7 cellular contexts compared by ENCODE assay signal in the genomic region with DNA sequence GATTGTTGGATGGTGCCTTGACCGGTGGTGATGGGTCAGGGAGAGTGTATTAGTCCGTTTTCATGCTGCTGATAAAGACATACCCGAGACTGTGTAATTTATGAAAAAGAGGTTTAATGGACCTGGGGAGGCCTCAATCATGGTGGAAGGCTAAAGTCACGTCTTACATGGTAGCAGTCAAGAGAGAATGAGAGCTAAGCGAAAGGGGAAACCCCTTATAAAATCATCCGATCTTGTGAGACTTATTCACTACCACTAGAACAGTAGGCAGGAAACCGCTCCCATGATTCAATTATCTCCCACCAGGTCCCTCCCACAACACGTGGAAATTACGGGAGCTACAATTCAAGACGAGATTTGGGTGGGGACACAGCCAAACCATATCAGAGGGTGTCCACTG.
DNase-seq lines count a peak whose midpoint lies in the region; ATAC-seq and TF ChIP-seq lines count a peak whose summit lies in the region.
"Not testable (repeated sequence)": the region's sequence is repeated elsewhere in the genome, so short reads cannot be mapped to it uniquely, and the experiment has no call there.

No MANE protein-coding gene starts in this region.

- peak overlapping the region; percentile 39 for H2BK120ac ChIP-seq in trophoblast cell (ENCODE audit: insufficient read depth, low read length, poor library complexity)

- H3K9me3 ChIP-seq in BLaER1 treated with 17β-estradiol and CSF1 and Interleukin-3, amounts not matched to agents 10 nM and 100 nM (replicated peaks in 1 of 11): peaks cover 0 to 10% (median 0%) of the 10 kb centered on the region in 11 experiments; a peak in 3 of 22 replicates
- H3K9me3 ChIP-seq in mesodermal cell (ENCODE audit: control insufficient read depth, low read length); trophoblast cell (ENCODE audit: insufficient read depth, low read depth, low read length): not testable (repeated sequence)

- DNase-seq in T-cell; activated CD8-positive, alpha-beta T cell treated with anti-CD3 and anti-CD28 coated beads for 36 hours; central memory CD8-positive, alpha-beta T cell (ENCODE audit: low spot score in 2 of 2); trophoblast cell: not testable (repeated sequence)

- peak overlapping the region; percentile 59 for H4K8ac ChIP-seq in trophoblast cell (ENCODE audit: low read depth, low read length)

- H3K4ac ChIP-seq in trophoblast cell (ENCODE audit: low read depth, low read length): not testable (repeated sequence)

- peaks cover 0 to 99% (median 26%) of the 10 kb centered on the region in 11 experiments; a peak in 13 of 22 replicates for H3K36me3 ChIP-seq in BLaER1 treated with 17β-estradiol and CSF1 and Interleukin-3, amounts not matched to agents 10 nM and 100 nM
- H3K36me3 ChIP-seq in mesodermal cell (ENCODE audit: control insufficient read depth, insufficient read depth, low read length); trophoblast cell (ENCODE audit: control insufficient read depth in 1 of 2, insufficient read depth in 2 of 2, low read length in 2 of 2): not testable (repeated sequence)

- H3K79me2 ChIP-seq in trophoblast cell (ENCODE audit: control insufficient read depth, insufficient read depth, low read length, poor library complexity): not testable (repeated sequence)

- H3K4me3 ChIP-seq in BLaER1 treated with 17β-estradiol and CSF1 and Interleukin-3, amounts not matched to agents 10 nM and 100 nM; mesodermal cell (ENCODE audit: extremely low read depth, insufficient read depth, low read length, poor library complexity, severe bottlenecking); trophoblast cell (ENCODE audit: low read depth, low read length): not testable (repeated sequence)

- peak overlapping the region in 1 of 3 donors; percentile 60 for H3K4me3 Mint-ChIP-seq in T-cell
- H3K4me3 Mint-ChIP-seq in activated CD8-positive, alpha-beta T cell treated with anti-CD3 and anti-CD28 coated beads for 36 hours; central memory CD8-positive, alpha-beta T cell: not testable (repeated sequence)
- peak overlapping the region; percentile 66 for H3K4me3 Mint-ChIP-seq in activated naive CD4-positive, alpha-beta T cell treated with anti-CD3 and anti-CD28 coated beads, Interleukin-2, amount 50 U/mL, for 24 hours

- not testable (repeated sequence) for H3K27me3 ChIP-seq in BLaER1 treated with 17β-estradiol and CSF1 and Interleukin-3, amounts not matched to agents 10 nM and 100 nM; trophoblast cell (ENCODE audit: insufficient read depth, low read length)

- peak overlapping the region; percentile 72 for H2BK12ac ChIP-seq in trophoblast cell (ENCODE audit: low read length)

- peaks cover 10 to 45% (median 21%) of the 10 kb centered on the region in 10 experiments; a peak in 19 of 20 replicates for H3K4me1 ChIP-seq in BLaER1 treated with 17β-estradiol and CSF1 and Interleukin-3, amounts not matched to agents 10 nM and 100 nM
- H3K4me1 ChIP-seq in mesodermal cell (ENCODE audit: control insufficient read depth, insufficient read depth, low read length, poor library complexity, severe bottlenecking): peaks cover 21% of the 10 kb centered on the region
- peaks cover 8 to 13% of the 10 kb centered on the region in 2 experiments for H3K4me1 ChIP-seq in trophoblast cell (ENCODE audit: control insufficient read depth in 1 of 2, insufficient read depth in 2 of 2, low read length in 2 of 2)

- intact Hi-C loops in activated CD8-positive, alpha-beta T cell treated with anti-CD3 and anti-CD28 coated beads for 36 hours (cut with micrococcal nuclease): not testable (repeated sequence)

- peak overlapping the region; percentile 63 for H4K91ac ChIP-seq in trophoblast cell (ENCODE audit: low read depth, low read length)

- not testable (repeated sequence) for H2AK5ac ChIP-seq in trophoblast cell (ENCODE audit: low read length)

- peak overlapping the region; percentile 75 for H3K14ac ChIP-seq in trophoblast cell (ENCODE audit: low read length)

- H3K27me3 Mint-ChIP-seq in T-cell; activated CD8-positive, alpha-beta T cell treated with anti-CD3 and anti-CD28 coated beads for 36 hours; activated naive CD4-positive, alpha-beta T cell treated with anti-CD3 and anti-CD28 coated beads, Interleukin-2, amount 50 U/mL, for 24 hours; central memory CD8-positive, alpha-beta T cell: not testable (repeated sequence)

- peak overlapping the region in 9 of 11 experiments; percentile 32 to 57 (median 52); a peak in 17 of 22 replicates for H3K4me2 ChIP-seq in BLaER1 treated with 17β-estradiol and CSF1 and Interleukin-3, amounts not matched to agents 10 nM and 100 nM
- H3K4me2 ChIP-seq in trophoblast cell (ENCODE audit: low read length): not testable (repeated sequence)

- not testable (repeated sequence) for H3K27ac ChIP-seq in BLaER1 treated with 17β-estradiol and CSF1 and Interleukin-3, amounts not matched to agents 10 nM and 100 nM
- peak overlapping the region; percentile 91 for H3K27ac ChIP-seq in mesodermal cell (ENCODE audit: low read depth, low read length, severe bottlenecking)
- H3K27ac ChIP-seq in trophoblast cell (ENCODE audit: low read depth, low read length): peak overlapping the region; percentile 77

- not testable (repeated sequence) for H3K9me3 Mint-ChIP-seq in T-cell; activated CD8-positive, alpha-beta T cell treated with anti-CD3 and anti-CD28 coated beads for 36 hours; activated naive CD4-positive, alpha-beta T cell treated with anti-CD3 and anti-CD28 coated beads, Interleukin-2, amount 50 U/mL, for 24 hours; central memory CD8-positive, alpha-beta T cell

- H3K23ac ChIP-seq in trophoblast cell (ENCODE audit: low read length): not testable (repeated sequence)

- H3K79me1 ChIP-seq in trophoblast cell (ENCODE audit: low read length): not testable (repeated sequence)

- not testable (repeated sequence) for H3K9ac ChIP-seq in BLaER1 treated with 17β-estradiol and CSF1 and Interleukin-3, amounts not matched to agents 10 nM and 100 nM; trophoblast cell (ENCODE audit: low read length)

- H3K4me1 Mint-ChIP-seq in T-cell: peaks cover 48 to 52% (median 50%) of the 10 kb centered on the region in 3 donors
- peaks cover 48% of the 10 kb centered on the region for H3K4me1 Mint-ChIP-seq in activated CD8-positive, alpha-beta T cell treated with anti-CD3 and anti-CD28 coated beads for 36 hours (ENCODE audit: low read depth)
- H3K4me1 Mint-ChIP-seq in activated naive CD4-positive, alpha-beta T cell treated with anti-CD3 and anti-CD28 coated beads, Interleukin-2, amount 50 U/mL, for 24 hours: peaks cover 43% of the 10 kb centered on the region
- H3K4me1 Mint-ChIP-seq in central memory CD8-positive, alpha-beta T cell: peaks cover 51% of the 10 kb centered on the region

- POLR2A ChIA-PET in T-cell (lab: Charles Lee): not testable (repeated sequence)
- POLR2A ChIA-PET in activated CD8-positive, alpha-beta T cell treated with anti-CD3 and anti-CD28 coated beads for 36 hours (lab: Charles Lee): interaction anchor here (1.7 kb wide), 1 partner anchor 37 kb away, joined by 8 read pairs; no protein-coding TSS in a partner anchor

- not testable (repeated sequence) for TF ChIP-seq CTCF in activated CD8-positive, alpha-beta T cell treated with anti-CD3 and anti-CD28 coated beads for 36 hours (IDR thresholded peaks at IDR 0.05)

- CTCF ChIA-PET in T-cell (lab: Charles Lee): not testable (repeated sequence)
- CTCF ChIA-PET in activated CD8-positive, alpha-beta T cell treated with anti-CD3 and anti-CD28 coated beads for 36 hours (lab: Charles Lee): interaction anchor here (0.7 kb wide), 1 partner anchor 81 kb away, joined by 4 read pairs; no protein-coding TSS in a partner anchor

- peak overlapping the region; percentile 49 for H2BK5ac ChIP-seq in trophoblast cell (ENCODE audit: low read depth, low read length, poor library complexity)

- ATAC-seq in T-cell (replicated peaks in 1 of 4); activated CD8-positive, alpha-beta T cell treated with anti-CD3 and anti-CD28 coated beads for 36 hours; central memory CD8-positive, alpha-beta T cell (replicated peaks; ENCODE audit: extremely low read depth, poor library complexity, severe bottlenecking): not testable (repeated sequence)

- WGBS in mesodermal cell (ENCODE audit: insufficient coverage in 2 of 2), 2 experiments: 71 to 82% methylated on average over 9 to 10 of the region's 10 CpGs
- WGBS in trophoblast cell (ENCODE audit: extremely low coverage, insufficient coverage, insufficient read length): no CpG with 5 or more reads among the region's 10 CpGs

- H4K20me1 ChIP-seq in BLaER1 treated with 17β-estradiol and CSF1 and Interleukin-3, amounts not matched to agents 10 nM and 100 nM: peaks cover 0 to 53% (median 0%) of the 10 kb centered on the region in 11 experiments; a peak in 4 of 22 replicates

- H2AFZ ChIP-seq in trophoblast cell (ENCODE audit: insufficient read depth, low read length, poor library complexity): not testable (repeated sequence)

- H3K27ac Mint-ChIP-seq in T-cell: peak overlapping the region; percentile 54 to 80
- peak overlapping the region; percentile 74 for H3K27ac Mint-ChIP-seq in activated CD8-positive, alpha-beta T cell treated with anti-CD3 and anti-CD28 coated beads for 36 hours
- H3K27ac Mint-ChIP-seq in activated naive CD4-positive, alpha-beta T cell treated with anti-CD3 and anti-CD28 coated beads, Interleukin-2, amount 50 U/mL, for 24 hours: peak overlapping the region; percentile 26
- peak overlapping the region; percentile 49 for H3K27ac Mint-ChIP-seq in central memory CD8-positive, alpha-beta T cell (ENCODE audit: low read depth)

- peak overlapping the region; percentile 67 for H3K18ac ChIP-seq in trophoblast cell (ENCODE audit: low read length)

- not testable (repeated sequence) for H4K12ac ChIP-seq in trophoblast cell (ENCODE audit: low read depth, low read length)

- peaks cover 36% of the 10 kb centered on the region for H3K36me3 Mint-ChIP-seq in T-cell
- H3K36me3 Mint-ChIP-seq in activated CD8-positive, alpha-beta T cell treated with anti-CD3 and anti-CD28 coated beads for 36 hours (ENCODE audit: low read depth): peaks cover 53% of the 10 kb centered on the region
- H3K36me3 Mint-ChIP-seq in activated naive CD4-positive, alpha-beta T cell treated with anti-CD3 and anti-CD28 coated beads, Interleukin-2, amount 50 U/mL, for 24 hours: peaks cover 21% of the 10 kb centered on the region
- H3K36me3 Mint-ChIP-seq in central memory CD8-positive, alpha-beta T cell (ENCODE audit: insufficient read depth): peaks cover 24% of the 10 kb centered on the region
